In the genomic region with DNA sequence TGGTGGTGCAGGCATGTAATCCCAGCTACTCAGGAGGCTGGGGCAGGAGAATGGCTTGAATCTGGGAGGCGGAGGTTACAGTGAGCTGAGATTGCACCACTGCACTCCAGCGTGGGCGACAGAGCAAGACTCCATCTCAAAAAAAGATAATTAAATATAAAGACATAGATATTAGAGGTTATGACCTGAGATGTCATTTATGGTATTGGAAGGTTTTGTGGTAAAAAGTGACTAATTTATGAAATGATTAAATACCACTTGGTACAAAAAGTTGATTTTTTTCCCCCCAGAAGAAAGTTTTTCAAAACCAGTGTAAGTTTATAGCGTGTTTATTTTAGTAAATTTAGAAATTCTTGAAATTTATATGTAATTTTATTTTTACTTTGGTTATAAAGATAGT, we compare ENCODE assay signal across 1 cellular context.
TF ChIP-seq lines count a peak whose summit lies in the region.

No MANE protein-coding gene starts in this region.

TF ChIP-seq in SK-N-SH, 30 proteins besides CTCF, POLR2A, EP300 and RAD21 (continued from another document):
- no peak for TF ChIP-seq GATA2 (CRISPR knock-in tag; IDR thresholded peaks at IDR 0.05)
- TF ChIP-seq FOXJ3 (CRISPR knock-in tag; IDR thresholded peaks at IDR 0.05) = no peak
- TF ChIP-seq, protein P1, sequence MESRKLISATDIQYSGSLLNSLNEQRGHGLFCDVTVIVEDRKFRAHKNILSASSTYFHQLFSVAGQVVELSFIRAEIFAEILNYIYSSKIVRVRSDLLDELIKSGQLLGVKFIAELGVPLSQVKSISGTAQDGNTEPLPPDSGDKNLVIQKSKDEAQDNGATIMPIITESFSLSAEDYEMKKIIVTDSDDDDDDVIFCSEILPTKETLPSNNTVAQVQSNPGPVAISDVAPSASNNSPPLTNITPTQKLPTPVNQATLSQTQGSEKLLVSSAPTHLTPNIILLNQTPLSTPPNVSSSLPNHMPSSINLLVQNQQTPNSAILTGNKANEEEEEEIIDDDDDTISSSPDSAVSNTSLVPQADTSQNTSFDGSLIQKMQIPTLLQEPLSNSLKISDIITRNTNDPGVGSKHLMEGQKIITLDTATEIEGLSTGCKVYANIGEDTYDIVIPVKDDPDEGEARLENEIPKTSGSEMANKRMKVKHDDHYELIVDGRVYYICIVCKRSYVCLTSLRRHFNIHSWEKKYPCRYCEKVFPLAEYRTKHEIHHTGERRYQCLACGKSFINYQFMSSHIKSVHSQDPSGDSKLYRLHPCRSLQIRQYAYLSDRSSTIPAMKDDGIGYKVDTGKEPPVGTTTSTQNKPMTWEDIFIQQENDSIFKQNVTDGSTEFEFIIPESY (IDR thresholded peaks at IDR 0.05; ENCODE audit: borderline replicate concordance, low read depth) = no peak
- TF ChIP-seq, protein P2, sequence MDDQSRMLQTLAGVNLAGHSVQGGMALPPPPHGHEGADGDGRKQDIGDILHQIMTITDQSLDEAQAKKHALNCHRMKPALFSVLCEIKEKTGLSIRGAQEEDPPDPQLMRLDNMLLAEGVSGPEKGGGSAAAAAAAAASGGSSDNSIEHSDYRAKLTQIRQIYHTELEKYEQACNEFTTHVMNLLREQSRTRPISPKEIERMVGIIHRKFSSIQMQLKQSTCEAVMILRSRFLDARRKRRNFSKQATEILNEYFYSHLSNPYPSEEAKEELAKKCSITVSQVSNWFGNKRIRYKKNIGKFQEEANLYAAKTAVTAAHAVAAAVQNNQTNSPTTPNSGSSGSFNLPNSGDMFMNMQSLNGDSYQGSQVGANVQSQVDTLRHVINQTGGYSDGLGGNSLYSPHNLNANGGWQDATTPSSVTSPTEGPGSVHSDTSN (IDR thresholded peaks at IDR 0.05) = no peak
